Comparison of ENCODE assay signal across 28 cellular contexts in the genomic region with DNA sequence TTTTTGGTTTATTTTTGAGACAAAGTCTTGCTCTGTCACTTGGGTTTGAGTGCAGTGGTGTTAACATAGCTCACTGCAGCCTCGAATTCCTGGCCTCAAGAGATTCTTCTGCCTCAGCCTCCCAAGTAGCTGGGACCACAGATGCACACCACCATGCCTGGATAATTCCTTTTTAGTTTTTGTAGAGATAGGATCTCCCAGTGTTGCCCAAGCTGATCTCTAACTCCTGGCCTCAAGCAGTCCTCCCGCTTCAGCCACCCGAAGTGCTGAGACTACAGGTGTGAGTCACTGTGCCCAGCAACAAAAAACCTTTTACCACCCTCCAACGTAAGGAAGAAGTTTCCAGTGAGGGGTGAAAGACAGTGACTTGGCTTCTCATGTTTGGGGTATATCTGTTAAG.
"Had no signal": no experiment of that assay in that cellular context is flagged by ENCODE, and none has a peak within 500 bp of the region (broad histone marks: within the 10 kb centered on the region; RNA-seq: fewer than 3 reads in every experiment).

No MANE protein-coding gene starts in this region.

- H3K36me3 ChIP-seq: stomach, suprapubic skin, thoracic aorta, thyroid gland, tibial artery, tibial nerve, transverse colon, upper lobe of left lung, upper lobe of right lung, uterus, vagina had no signal

- H3K27me3 ChIP-seq: suprapubic skin, testis, thyroid gland, tibial artery, tibial nerve, transverse colon, upper lobe of left lung, upper lobe of right lung, uterus, vagina had no signal

- H3K27ac ChIP-seq: stomach, suprapubic skin, testis, thoracic aorta, thyroid gland, tibial artery, tibial nerve, transverse colon, upper lobe of left lung, upper lobe of right lung, uterus, vagina had no signal

- H3K4me3 Mint-ChIP-seq: stimulated activated effector memory CD8-positive, alpha-beta T cell treated with anti-CD3 and anti-CD28 coated beads, Interleukin-12 subunit alpha, Interleukin-12 subunit beta, amount 100 ng/mL, for 72 hours; stimulated activated memory B cell treated with anti-CD40 and anti-IgM and Interleukin-4, amounts not matched to agents 10 μg/mL and 1 μg/mL and 100 μg/mL, for 72 hours; stimulated activated naive B cell treated with anti-CD40 and anti-IgM and Interleukin-4, amounts not matched to agents 10 μg/mL and 1 μg/mL and 100 μg/mL, for 72 hours; stimulated activated naive CD8-positive, alpha-beta T cell treated with anti-CD3 and anti-CD28 coated beads, Interleukin-15, amount 100 ng/mL, for 72 hours; stimulated activated naive CD8-positive, alpha-beta T cell treated with anti-CD3 and anti-CD28 coated beads, Interleukin-15, Interleukin-2, amounts not matched to agents 100 ng/mL and 50 ng/mL, for 24 hours; type B pancreatic cell had no signal

- DNase-seq: stimulated activated CD4-positive, alpha-beta T cell treated with anti-CD3 and anti-CD28 coated beads, Interleukin-2, amount 100 ng/mL, for 48 hours; stimulated activated CD4-positive, alpha-beta T cell treated with anti-CD3 and anti-CD28 coated beads, Interleukin-4, amount 100 ng/mL, for 1 hour; stimulated activated CD4-positive, alpha-beta T cell treated with anti-CD3 and anti-CD28 coated beads, Interleukin-4, amount 100 ng/mL, for 24 hours; stimulated activated CD4-positive, alpha-beta T cell treated with anti-CD3 and anti-CD28 coated beads, Interleukin-4, amount 100 ng/mL, for 4 hours; stimulated activated CD8-positive, alpha-beta memory T cell treated with anti-CD3 and anti-CD28 coated beads, Interleukin-4, amount 100 ng/mL, for 48 hours; stimulated activated naive B cell treated with anti-CD40 and anti-IgM and Interleukin-4, amounts not matched to agents 10 μg/mL and 1 μg/mL and 100 μg/mL, for 72 hours; stimulated activated naive CD4-positive, alpha-beta T cell; stimulated activated naive CD4-positive, alpha-beta T cell treated with Interleukin-2 at 50 U/mL for 16 hours; stimulated activated naive CD8-positive, alpha-beta T cell treated with anti-CD3 and anti-CD28 coated beads, Interleukin-15, amount 100 ng/mL, for 72 hours; stimulated activated naive CD8-positive, alpha-beta T cell treated with anti-CD3 and anti-CD28 coated beads, Interleukin-15, Interleukin-2, amounts not matched to agents 100 U/mL and 50 U/mL, for 24 hours; stomach; substantia nigra; testis; thyroid gland; tibial artery; transverse colon; upper lobe of left lung; upper lobe of right lung; uterus had no signal

- H3K27ac Mint-ChIP-seq: stimulated activated effector memory CD8-positive, alpha-beta T cell treated with anti-CD3 and anti-CD28 coated beads, Interleukin-12 subunit alpha, Interleukin-12 subunit beta, amount 100 ng/mL, for 72 hours; stimulated activated memory B cell treated with anti-CD40 and anti-IgM and Interleukin-4, amounts not matched to agents 10 μg/mL and 1 μg/mL and 100 μg/mL, for 72 hours; stimulated activated naive B cell treated with anti-CD40 and anti-IgM and Interleukin-4, amounts not matched to agents 10 μg/mL and 1 μg/mL and 100 μg/mL, for 72 hours; stimulated activated naive CD8-positive, alpha-beta T cell treated with anti-CD3 and anti-CD28 coated beads, Interleukin-15, amount 100 ng/mL, for 72 hours; stimulated activated naive CD8-positive, alpha-beta T cell treated with anti-CD3 and anti-CD28 coated beads, Interleukin-15, Interleukin-2, amounts not matched to agents 100 ng/mL and 50 ng/mL, for 24 hours; type B pancreatic cell had no signal

- H3K9me3 ChIP-seq: suprapubic skin, testis, thoracic aorta, thyroid gland, transverse colon, upper lobe of right lung, uterus, vagina had no signal

- H3K4me1 Mint-ChIP-seq: stimulated activated effector memory CD8-positive, alpha-beta T cell treated with anti-CD3 and anti-CD28 coated beads, Interleukin-12 subunit alpha, Interleukin-12 subunit beta, amount 100 ng/mL, for 72 hours; stimulated activated memory B cell treated with anti-CD40 and anti-IgM and Interleukin-4, amounts not matched to agents 10 μg/mL and 1 μg/mL and 100 μg/mL, for 72 hours; stimulated activated naive B cell treated with anti-CD40 and anti-IgM and Interleukin-4, amounts not matched to agents 10 μg/mL and 1 μg/mL and 100 μg/mL, for 72 hours; stimulated activated naive CD8-positive, alpha-beta T cell treated with anti-CD3 and anti-CD28 coated beads, Interleukin-15, amount 100 ng/mL, for 72 hours had no signal

- H3K4me3 ChIP-seq: stomach, suprapubic skin, testis, thoracic aorta, thyroid gland, tibial artery, tibial nerve, transverse colon, upper lobe of left lung, upper lobe of right lung, uterus, vagina had no signal

- FAIRE-seq: urothelium cell line had no signal

- H3K4me1 ChIP-seq: stomach, suprapubic skin, testis, tibial artery, tibial nerve, transverse colon, upper lobe of left lung, upper lobe of right lung, uterus, vagina had no signal

- H3K36me3 Mint-ChIP-seq: stimulated activated effector memory CD8-positive, alpha-beta T cell treated with anti-CD3 and anti-CD28 coated beads, Interleukin-12 subunit alpha, Interleukin-12 subunit beta, amount 100 ng/mL, for 72 hours; stimulated activated memory B cell treated with anti-CD40 and anti-IgM and Interleukin-4, amounts not matched to agents 10 μg/mL and 1 μg/mL and 100 μg/mL, for 72 hours; stimulated activated naive B cell treated with anti-CD40 and anti-IgM and Interleukin-4, amounts not matched to agents 10 μg/mL and 1 μg/mL and 100 μg/mL, for 72 hours; type B pancreatic cell had no signal

- ATAC-seq: stimulated activated effector memory CD8-positive, alpha-beta T cell treated with anti-CD3 and anti-CD28 coated beads, Interleukin-12 subunit alpha, Interleukin-12 subunit beta, amount 100 ng/mL, for 72 hours; stimulated activated memory B cell treated with anti-CD40 and anti-IgM and Interleukin-4, amounts not matched to agents 10 μg/mL and 1 μg/mL and 100 μg/mL, for 72 hours; stimulated activated naive B cell treated with anti-CD40 and anti-IgM and Interleukin-4, amounts not matched to agents 10 μg/mL and 1 μg/mL and 100 μg/mL, for 72 hours; stimulated activated naive CD8-positive, alpha-beta T cell treated with anti-CD3 and anti-CD28 coated beads, Interleukin-15, amount 100 ng/mL, for 72 hours; stimulated activated naive CD8-positive, alpha-beta T cell treated with anti-CD3 and anti-CD28 coated beads, Interleukin-15, Interleukin-2, amounts not matched to agents 100 U/mL and 50 U/mL, for 24 hours; upper lobe of right lung had no signal

- H3K27me3 Mint-ChIP-seq: stimulated activated memory B cell treated with anti-CD40 and anti-IgM and Interleukin-4, amounts not matched to agents 10 μg/mL and 1 μg/mL and 100 μg/mL, for 72 hours; stimulated activated naive B cell treated with anti-CD40 and anti-IgM and Interleukin-4, amounts not matched to agents 10 μg/mL and 1 μg/mL and 100 μg/mL, for 72 hours; stimulated activated naive CD8-positive, alpha-beta T cell treated with anti-CD3 and anti-CD28 coated beads, Interleukin-15, amount 100 ng/mL, for 72 hours had no signal
